ENCODE assay signal across 13 cellular contexts in the genomic region with DNA sequence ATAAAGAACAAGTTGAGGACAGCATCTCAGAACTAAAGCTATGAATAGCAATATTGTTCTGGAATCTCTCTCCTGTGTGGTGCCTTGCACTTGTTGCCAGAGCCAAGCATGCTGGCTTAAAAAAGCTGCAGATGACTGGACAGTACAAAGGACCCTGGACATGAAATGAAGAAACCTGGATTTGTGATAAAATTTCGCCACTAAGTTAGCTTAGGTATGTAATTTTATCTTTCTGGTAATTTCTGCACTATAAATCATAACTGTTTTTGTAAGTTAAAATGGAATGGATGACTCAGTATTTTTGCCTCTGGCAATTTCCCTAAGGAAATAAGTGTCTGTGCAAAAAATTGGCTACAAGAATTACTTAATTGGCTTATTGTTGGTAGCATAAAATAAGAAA.
DNase-seq lines count a peak whose midpoint lies in the region; ATAC-seq, FAIRE-seq and TF ChIP-seq lines count a peak whose summit lies in the region.
"Had no signal": no experiment of that assay in that cellular context is flagged by ENCODE, and none has a peak within 500 bp of the region (broad histone marks: within the 10 kb centered on the region; RNA-seq: fewer than 3 reads in every experiment).

No MANE protein-coding gene starts in this region.

- no peak for TF ChIP-seq EP300 in A549 (IDR thresholded peaks at IDR 0.05)
- peak in 1 of 2 experiments; percentile 78; a peak in 1 of 4 replicates for TF ChIP-seq EP300 in SK-N-SH (IDR thresholded peaks at IDR 0.05; ENCODE audit: borderline replicate concordance in 1 of 2, low read depth in 1 of 2, low read length in 1 of 2)

- H3K27ac ChIP-seq in A549 (no peak overlapping the region), SK-N-SH (ENCODE audit: low read depth in 2 of 2, low read length in 1 of 2) (peak overlapping the region; percentile 80 to 99; a peak in 3 of 4 replicates), esophagus squamous epithelium (peak overlapping the region in 3 of 4 donors; percentile 64 to 80 (median 74))
- H3K27ac ChIP-seq: HL-60 had no signal

- POLR2A ChIA-PET in A549 (lab: Yijun Ruan, JAX) (no interaction called here), SK-N-SH (lab: Yijun Ruan, JAX) (no interaction called here)

- H3K4me2 ChIP-seq in A549 (peak overlapping the region; percentile 47; the same call in 2 of the 3 replicates), SK-N-SH (peak overlapping the region; percentile 59; the same call in 1 of the 2 replicates)

- peak overlapping the region; percentile 66; the same call in 1 of the 2 replicates for H3K9ac ChIP-seq in SK-N-SH

- TF ChIP-seq CTCF in A549 (IDR thresholded peaks at IDR 0.05) = no peak
- TF ChIP-seq CTCF in SK-N-SH (IDR thresholded peaks at IDR 0.05) = no peak
- TF ChIP-seq CTCF in esophagus squamous epithelium (IDR thresholded peaks at IDR 0.05) = no peak

- H3F3A ChIP-seq in SK-N-SH (replicated peaks; ENCODE audit: insufficient read depth) = peaks cover 36% of the 10 kb centered on the region

- H3K36me3 ChIP-seq in SK-N-SH (replicated peaks in 1 of 2; ENCODE audit: control insufficient read depth in 1 of 2, insufficient read depth in 2 of 2, low read length in 1 of 2) = peaks cover 0 to 5% of the 10 kb centered on the region in 2 experiments
- no peaks in the 10 kb centered on the region for H3K36me3 ChIP-seq in esophagus squamous epithelium

- H3K9me2 ChIP-seq in SK-N-SH = no peaks in the 10 kb centered on the region

- intact Hi-C loops in esophagus squamous epithelium (cut with DNase I) = no loop called here

- H2AFZ ChIP-seq in SK-N-SH (ENCODE audit: low read depth) = no peak overlapping the region

- ATAC-seq in A549 (no peak), GM21381 (IDR thresholded peaks at IDR 0.05; ENCODE audit: unreplicated experiment) (no peak), GM21619 (IDR thresholded peaks at IDR 0.05; ENCODE audit: unreplicated experiment) (no peak)

- no peaks in the 10 kb centered on the region for H3K79me2 ChIP-seq in SK-N-SH (ENCODE audit: insufficient read depth)

- H3K4me3 ChIP-seq in A549 (no peak overlapping the region), SK-N-SH (ENCODE audit: low read depth in 2 of 2, low read length in 1 of 2) (no peak overlapping the region), esophagus squamous epithelium (no peak overlapping the region)

- H4K20me1 ChIP-seq in SK-N-SH (ENCODE audit: insufficient read depth) = no peaks in the 10 kb centered on the region

- TF ChIP-seq RAD21 in A549 (conservative IDR thresholded peaks at IDR 0.05 in 1 of 2, IDR thresholded peaks at IDR 0.05 in 1 of 2) (no peak), SK-N-SH (IDR thresholded peaks at IDR 0.05; ENCODE audit: low read length) (no peak)

- H3K27me3 ChIP-seq in SK-N-SH (ENCODE audit: insufficient read depth) (no peaks in the 10 kb centered on the region), esophagus squamous epithelium (no peaks in the 10 kb centered on the region)

- H3K4me1 ChIP-seq in A549 (peaks cover 24% of the 10 kb centered on the region), SK-N-SH (ENCODE audit: control insufficient read depth in 1 of 2, insufficient read depth in 2 of 2, low read depth in 1 of 2, low read length in 1 of 2) (peaks cover 0 to 29% of the 10 kb centered on the region in 2 experiments; a peak in 3 of 4 replicates), esophagus squamous epithelium (peaks cover 9 to 41% (median 24%) of the 10 kb centered on the region in 3 donors)

- FAIRE-seq in A549 (lab: Jason Lieb, UNC) = no peak

- TF ChIP-seq POLR2A in A549 (IDR thresholded peaks at IDR 0.05; ENCODE audit: low read length) = no peak
- no peak for TF ChIP-seq POLR2A in esophagus squamous epithelium (IDR thresholded peaks at IDR 0.05)

- H3K9me3 ChIP-seq in A549 = no peaks in the 10 kb centered on the region; the same call in 2 of the 3 replicates
- no peaks in the 10 kb centered on the region for H3K9me3 ChIP-seq in SK-N-SH
- no peaks in the 10 kb centered on the region for H3K9me3 ChIP-seq in esophagus squamous epithelium

- CTCF ChIA-PET in A549 (lab: Yijun Ruan, JAX) = interaction anchor here (0.8 kb wide), 1 partner anchor 11 kb away, joined by 3 read pairs; no protein-coding TSS in a partner anchor
- CTCF ChIA-PET in SK-N-SH (lab: Yijun Ruan, JAX) = interaction anchor here (0.8 kb wide), 1 partner anchor 12 kb away, joined by 3 read pairs; no protein-coding TSS in a partner anchor

- DNase-seq in A549 (ENCODE audit: low read depth in 1 of 2, low spot score in 1 of 2) = no peak
- DNase-seq in SK-N-SH = no peak
- no peak for DNase-seq in esophagus squamous epithelium (lab: John Stamatoyannopoulos, UW)
- DNase-seq in myocyte (ENCODE audit: low read depth) = peak; percentile 45
- no peak for DNase-seq in NCI-H2227 treated with DMSO at 0.1 percent for 48 hours (lab: John Stamatoyannopoulos, UW)
- DNase-seq in GDM1 (lab: John Stamatoyannopoulos, UW) = no peak
- DNase-seq: activated naive CD4-positive, alpha-beta T cell treated with anti-CD3 and anti-CD28 coated beads for 36 hours; DND-41; NCI-H510A; SHP77 had no signal

- 55% methylated on average over 1 of the region's 1 CpG for WGBS in A549 (ENCODE audit: missing lambda C conversion rate)
- 17% methylated on average over 1 of the region's 1 CpG for WGBS in SK-N-SH (ENCODE audit: low lambda C conversion rate)
- 18 to 30% methylated on average over 1 of the region's 1 CpG for WGBS in esophagus squamous epithelium, 2 donors

TF ChIP-seq in A549, 52 proteins besides CTCF, POLR2A, EP300 and RAD21:
- TF ChIP-seq FOSB (CRISPR knock-in tag; IDR thresholded peaks at IDR 0.05) (no peak), EHMT2 (IDR thresholded peaks at IDR 0.05; ENCODE audit: low read depth) (no peak), NR3C1 (IDR thresholded peaks at IDR 0.05) (no peak), CBX8 (IDR thresholded peaks at IDR 0.05) (no peak), MAFK (IDR thresholded peaks at IDR 0.05; ENCODE audit: partially characterized antibody) (no peak), CBX2 (IDR thresholded peaks at IDR 0.05; ENCODE audit: borderline replicate concordance, low read depth) (no peak), EHF (CRISPR knock-in tag; IDR thresholded peaks at IDR 0.05) (no peak), HEYL (CRISPR knock-in tag; IDR thresholded peaks at IDR 0.05) (no peak), MYC (IDR thresholded peaks at IDR 0.05; ENCODE audit: borderline replicate concordance, low read length) (no peak), NFE2L2 (conservative IDR thresholded peaks at IDR 0.05; ENCODE audit: low read length) (no peak)
- TF ChIP-seq, protein P1, sequence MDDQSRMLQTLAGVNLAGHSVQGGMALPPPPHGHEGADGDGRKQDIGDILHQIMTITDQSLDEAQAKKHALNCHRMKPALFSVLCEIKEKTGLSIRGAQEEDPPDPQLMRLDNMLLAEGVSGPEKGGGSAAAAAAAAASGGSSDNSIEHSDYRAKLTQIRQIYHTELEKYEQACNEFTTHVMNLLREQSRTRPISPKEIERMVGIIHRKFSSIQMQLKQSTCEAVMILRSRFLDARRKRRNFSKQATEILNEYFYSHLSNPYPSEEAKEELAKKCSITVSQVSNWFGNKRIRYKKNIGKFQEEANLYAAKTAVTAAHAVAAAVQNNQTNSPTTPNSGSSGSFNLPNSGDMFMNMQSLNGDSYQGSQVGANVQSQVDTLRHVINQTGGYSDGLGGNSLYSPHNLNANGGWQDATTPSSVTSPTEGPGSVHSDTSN (IDR thresholded peaks at IDR 0.05) = no peak
- TF ChIP-seq, protein P2, sequence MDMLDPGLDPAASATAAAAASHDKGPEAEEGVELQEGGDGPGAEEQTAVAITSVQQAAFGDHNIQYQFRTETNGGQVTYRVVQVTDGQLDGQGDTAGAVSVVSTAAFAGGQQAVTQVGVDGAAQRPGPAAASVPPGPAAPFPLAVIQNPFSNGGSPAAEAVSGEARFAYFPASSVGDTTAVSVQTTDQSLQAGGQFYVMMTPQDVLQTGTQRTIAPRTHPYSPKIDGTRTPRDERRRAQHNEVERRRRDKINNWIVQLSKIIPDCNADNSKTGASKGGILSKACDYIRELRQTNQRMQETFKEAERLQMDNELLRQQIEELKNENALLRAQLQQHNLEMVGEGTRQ (IDR thresholded peaks at IDR 0.05) = no peak

TF ChIP-seq in SK-N-SH, 30 proteins besides CTCF, POLR2A, EP300 and RAD21 (continues in another document):
- TF ChIP-seq TCF12 (IDR thresholded peaks at IDR 0.05) = peak; percentile 51
- no peak for TF ChIP-seq EZH2phosphoT487 (IDR thresholded peaks at IDR 0.05; ENCODE audit: borderline replicate concordance, low read depth)
- no peak for TF ChIP-seq YY1 (IDR thresholded peaks at IDR 0.05; ENCODE audit: low read depth)
- no peak for TF ChIP-seq RCOR1 (IDR thresholded peaks at IDR 0.05; ENCODE audit: low read length)
- 0 out of 2 replicates have a peak, but pooled peaks have one; percentile 7 for TF ChIP-seq FOXM1 (IDR thresholded peaks at IDR 0.05; ENCODE audit: low read depth)
- TF ChIP-seq, protein P3, sequence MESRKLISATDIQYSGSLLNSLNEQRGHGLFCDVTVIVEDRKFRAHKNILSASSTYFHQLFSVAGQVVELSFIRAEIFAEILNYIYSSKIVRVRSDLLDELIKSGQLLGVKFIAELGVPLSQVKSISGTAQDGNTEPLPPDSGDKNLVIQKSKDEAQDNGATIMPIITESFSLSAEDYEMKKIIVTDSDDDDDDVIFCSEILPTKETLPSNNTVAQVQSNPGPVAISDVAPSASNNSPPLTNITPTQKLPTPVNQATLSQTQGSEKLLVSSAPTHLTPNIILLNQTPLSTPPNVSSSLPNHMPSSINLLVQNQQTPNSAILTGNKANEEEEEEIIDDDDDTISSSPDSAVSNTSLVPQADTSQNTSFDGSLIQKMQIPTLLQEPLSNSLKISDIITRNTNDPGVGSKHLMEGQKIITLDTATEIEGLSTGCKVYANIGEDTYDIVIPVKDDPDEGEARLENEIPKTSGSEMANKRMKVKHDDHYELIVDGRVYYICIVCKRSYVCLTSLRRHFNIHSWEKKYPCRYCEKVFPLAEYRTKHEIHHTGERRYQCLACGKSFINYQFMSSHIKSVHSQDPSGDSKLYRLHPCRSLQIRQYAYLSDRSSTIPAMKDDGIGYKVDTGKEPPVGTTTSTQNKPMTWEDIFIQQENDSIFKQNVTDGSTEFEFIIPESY (IDR thresholded peaks at IDR 0.05; ENCODE audit: borderline replicate concordance, low read depth) = no peak
- no peak for TF ChIP-seq MXI1 (IDR thresholded peaks at IDR 0.05; ENCODE audit: low read depth, low read length)
- TF ChIP-seq, protein P4, sequence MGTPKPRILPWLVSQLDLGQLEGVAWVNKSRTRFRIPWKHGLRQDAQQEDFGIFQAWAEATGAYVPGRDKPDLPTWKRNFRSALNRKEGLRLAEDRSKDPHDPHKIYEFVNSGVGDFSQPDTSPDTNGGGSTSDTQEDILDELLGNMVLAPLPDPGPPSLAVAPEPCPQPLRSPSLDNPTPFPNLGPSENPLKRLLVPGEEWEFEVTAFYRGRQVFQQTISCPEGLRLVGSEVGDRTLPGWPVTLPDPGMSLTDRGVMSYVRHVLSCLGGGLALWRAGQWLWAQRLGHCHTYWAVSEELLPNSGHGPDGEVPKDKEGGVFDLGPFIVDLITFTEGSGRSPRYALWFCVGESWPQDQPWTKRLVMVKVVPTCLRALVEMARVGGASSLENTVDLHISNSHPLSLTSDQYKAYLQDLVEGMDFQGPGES (IDR thresholded peaks at IDR 0.05; ENCODE audit: low read depth, low read length) = no peak
- no peak for TF ChIP-seq NRF1 (IDR thresholded peaks at IDR 0.05; ENCODE audit: low read depth, low read length)
- TF ChIP-seq GATA2 (CRISPR knock-in tag; IDR thresholded peaks at IDR 0.05) = no peak

Comparison
In these comparisons a context has a peak if more than half of its experiments do, and no peak if none do; other contexts are left out.
1. H3K27ac ChIP-seq: peak in SK-N-SH (2 of 2) and esophagus squamous epithelium (3 of 4); none in A549 (0 of 2).